In the genomic region with DNA sequence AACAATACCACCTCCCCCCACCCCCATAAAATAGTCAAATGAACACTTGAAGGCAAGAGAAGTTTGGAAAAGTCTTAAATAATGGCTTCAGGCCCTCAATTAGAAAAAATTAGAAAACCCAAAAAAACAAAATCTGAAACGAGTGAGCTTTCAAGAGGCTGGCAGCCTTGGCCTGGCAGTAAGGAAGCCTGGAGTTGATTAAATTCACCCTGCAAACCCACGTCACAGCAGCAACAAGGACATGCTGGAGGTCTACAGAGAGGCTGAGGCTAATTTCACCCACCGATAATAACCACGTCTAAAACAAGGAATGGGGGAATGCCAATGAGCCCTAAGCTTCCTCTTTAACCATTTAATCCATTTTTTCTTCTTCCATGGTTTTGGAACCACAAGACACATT, we compare ENCODE assay signal across 16 cellular contexts.
"Had no signal": no experiment of that assay in that cellular context is flagged by ENCODE, and none has a peak within 500 bp of the region (broad histone marks: within the 10 kb centered on the region; RNA-seq: fewer than 3 reads in every experiment).

No MANE protein-coding gene starts in this region.

- DNase-seq: activated CD4-positive, alpha-beta memory T cell treated with anti-CD3 and anti-CD28 coated beads, Interleukin-2, amount 10 ng/mL, durations not matched to agents 7 days and 5 days; activated gamma-delta T cell treated with Interleukin-2 at 50 U/mL for 16 hours; activated naive CD8-positive, alpha-beta T cell treated with anti-CD3 and anti-CD28 coated beads, Interleukin-2, amount 10 ng/mL, durations not matched to agents 7 days and 5 days; anterior cingulate cortex; cerebellar nuclear complex; dermis blood vessel endothelial cell; effector memory CD8-positive, alpha-beta T cell; kidney glomerular epithelial cell; left ventricle myocardium superior; psoas muscle; spleen; stomach; T-helper 17 cell; WERI-Rb-1 had no signal

- H3K27me3 ChIP-seq: spleen, stomach had no signal

- H3K4me3 ChIP-seq: psoas muscle, spleen, stomach had no signal

- H3K36me3 ChIP-seq: spleen, stomach, thoracic aorta, WERI-Rb-1 had no signal

- FAIRE-seq: urothelium cell line had no signal

- H3K27ac ChIP-seq: psoas muscle, spleen, WERI-Rb-1 had no signal

- H3K4me1 ChIP-seq: psoas muscle, spleen had no signal

- H3K9me3 ChIP-seq: psoas muscle, spleen, stomach, thoracic aorta had no signal
